In the genomic region with DNA sequence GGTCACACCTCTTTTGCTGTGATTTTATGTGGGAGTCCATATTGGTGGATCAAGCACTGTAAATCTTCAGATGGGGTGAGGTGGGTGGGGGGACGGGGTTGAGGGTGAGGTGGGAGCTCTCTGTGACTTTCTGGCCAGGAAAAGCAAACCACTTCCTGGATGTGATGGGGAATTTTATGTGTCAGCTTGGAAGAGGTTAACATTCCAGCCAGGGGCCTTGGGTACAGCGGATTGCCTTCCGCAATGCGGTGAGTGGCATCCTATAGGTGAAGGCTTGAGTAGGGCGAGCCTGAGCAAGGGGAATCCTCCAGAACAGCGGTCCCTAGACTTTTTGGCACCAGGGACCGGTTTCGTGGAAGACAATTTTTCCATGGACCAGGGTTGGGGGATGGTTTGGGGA, we compare ENCODE assay signal across 26 cellular contexts. TPM values are rescaled to one million over a fixed set of nuclear protein-coding genes. Genes with fewer than 3 reads are reported as not detected.
"Had no signal": no experiment of that assay in that cellular context is flagged by ENCODE, and none has a peak within 500 bp of the region (broad histone marks: within the 10 kb centered on the region; RNA-seq: fewer than 3 reads in every experiment).

No MANE protein-coding gene starts in this region.

- H3K9me3 ChIP-seq: heart left ventricle, left lung, neutrophil, ovary, psoas muscle, thyroid gland had no signal

- DNase-seq: activated CD4-positive, alpha-beta T cell treated with anti-CD3 and anti-CD28 coated beads for 36 hours; activated CD4-positive, alpha-beta T cell treated with anti-CD3 and anti-CD28 coated beads, Interleukin-2, amount 50 U/mL, for 4 hours; activated CD8-positive, alpha-beta memory T cell treated with anti-CD3 and anti-CD28 coated beads for 24 hours; activated CD8-positive, alpha-beta memory T cell treated with anti-CD3 and anti-CD28 coated beads, Interleukin-2, amount 50 U/mL, for 4 hours; activated naive CD4-positive, alpha-beta T cell treated with anti-CD3 and anti-CD28 coated beads, Interleukin-2, amount 10 ng/mL, durations not matched to agents 7 days and 5 days; activated T-cell treated with anti-CD3 and anti-CD28 coated beads, Interleukin-2, amount 50 U/mL, for 4 hours; amygdala; effector CD4-positive, alpha-beta T cell; kidney glomerular epithelial cell; left lung; midbrain; ovary; right cardiac atrium; stimulated activated CD4-positive, alpha-beta T cell treated with anti-CD3 and anti-CD28 coated beads, Interleukin-1b, Interleukin-23, amount 100 ng/mL, for 48 hours; substantia nigra; T1000; thyroid gland had no signal

- H3K4me1 ChIP-seq: heart left ventricle, left lung, psoas muscle, thyroid gland had no signal

- H3K4me3 ChIP-seq: heart left ventricle, left lung, lung, ovary, psoas muscle, thyroid gland had no signal

- H3K27ac ChIP-seq: heart left ventricle, left lung, neutrophil, ovary, psoas muscle, thyroid gland had no signal

- ATAC-seq: activated CD4-positive, alpha-beta T cell treated with anti-CD3 and anti-CD28 coated beads for 36 hours; activated T-cell treated with anti-CD3 and anti-CD28 coated beads, Interleukin-2, amount 50 U/mL, for 4 hours; heart left ventricle; left lung; natural killer cell treated with Interleukin-12 subunit alpha and Interleukin-12 subunit beta and Interleukin-15 and Interleukin-18, amount 100 ng/mL, for 72 hours; psoas muscle; right cardiac atrium; WTC11 had no signal

- H3K27me3 ChIP-seq: ovary, thyroid gland had no signal

- H3K36me3 ChIP-seq: heart left ventricle, left lung, neutrophil, ovary, thyroid gland had no signal

RNA-seq across cellular contexts. Expression of gene DLK1, which starts 36.2 kb away (rescaled TPM):
- total RNA-seq: activated CD4-positive, alpha-beta T cell treated with anti-CD3 and anti-CD28 coated beads for 36 hours; activated T-helper 2 cell treated with anti-CD3 and anti-CD28 coated beads, Interferon-gamma antibody, Interleukin-2, Interleukin-4, amounts not matched to agents 10 μg/mL and 5 μg/mL and 100 μg/mL, durations not matched to agents 14 hours and 24 hours and 36 hours; epithelial cell of proximal tubule; fibroblast of villous mesenchyme; natural killer cell treated with Interleukin-12 subunit alpha and Interleukin-12 subunit beta and Interleukin-15 and Interleukin-18, amount 100 ng/mL, for 72 hours; right cardiac atrium had no signal
